In genomic region chr18:43589611-43590151, GRCh38 we compare ENCODE assay signal across 1 cellular context.
TF ChIP-seq lines count a peak whose summit lies in the region.

No MANE protein-coding gene starts in this region.

TF ChIP-seq in IMR-90, 13 proteins besides CTCF, POLR2A, EP300 and RAD21 (continued from another document):
- no peak for TF ChIP-seq USF2 (IDR thresholded peaks at IDR 0.05; ENCODE audit: low read depth, low read length)
TF ChIP-seq in IMR-90: peak in this region for 0.
